ENCODE assay signal across 9 cellular contexts in the genomic region with DNA sequence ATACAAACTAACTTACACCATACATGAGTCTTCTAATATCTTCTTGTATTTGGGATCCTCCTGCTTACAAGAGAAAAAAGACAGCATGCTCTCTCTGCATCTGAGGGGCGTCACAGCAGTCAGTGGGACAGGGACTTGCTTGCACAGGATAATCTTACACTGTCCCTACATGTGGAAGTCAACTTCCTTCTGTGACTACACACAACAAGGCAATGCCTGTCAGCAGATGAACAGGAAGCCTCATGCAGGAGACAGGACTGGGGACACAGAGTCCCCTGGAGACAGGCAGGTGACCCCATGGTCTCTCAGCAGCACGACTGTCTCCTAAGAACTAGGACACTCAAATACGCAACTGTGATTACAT. TPM values are rescaled to one million over a fixed set of nuclear protein-coding genes. Genes with fewer than 3 reads are reported as not detected.
A peak's percentile ranks its signal among the peaks of the same experiment; 100 is the strongest.
DNase-seq lines count a peak whose midpoint lies in the region; ATAC-seq and TF ChIP-seq lines count a peak whose summit lies in the region.
"Had no signal": no experiment of that assay in that cellular context is flagged by ENCODE, and none has a peak within 500 bp of the region (broad histone marks: within the 10 kb centered on the region; RNA-seq: fewer than 3 reads in every experiment).

No MANE protein-coding gene starts in this region.

- H3K9me3 Mint-ChIP-seq in activated T-cell treated with anti-CD3 and anti-CD28 coated beads, Interleukin-2, amount 50 U/mL, for 72 hours = no peaks in the 10 kb centered on the region
- peaks cover 0 to 7% (median 4%) of the 10 kb centered on the region in 5 experiments for H3K9me3 Mint-ChIP-seq in brain

- no peaks in the 10 kb centered on the region for H3K9me3 ChIP-seq in lower lobe of right lung
- no peaks in the 10 kb centered on the region for H3K9me3 ChIP-seq in tibial nerve

- ATAC-seq in activated T-cell treated with anti-CD3 and anti-CD28 coated beads, Interleukin-2, amount 50 U/mL, for 72 hours (replicated peaks in 1 of 2) = no peak
- ATAC-seq in lower lobe of right lung (peak; percentile 7 to 59), GM21423 (IDR thresholded peaks at IDR 0.05; ENCODE audit: unreplicated experiment) (no peak)

- no peaks in the 10 kb centered on the region for H3K27me3 Mint-ChIP-seq in activated T-cell treated with anti-CD3 and anti-CD28 coated beads, Interleukin-2, amount 50 U/mL, for 72 hours (ENCODE audit: low read depth)
- H3K27me3 Mint-ChIP-seq in brain = no peaks in the 10 kb centered on the region

- H3K27me3 ChIP-seq in lower lobe of right lung (ENCODE audit: low read depth) = no peaks in the 10 kb centered on the region
- no peaks in the 10 kb centered on the region for H3K27me3 ChIP-seq in tibial nerve

- DNase-seq in activated T-cell treated with anti-CD3 and anti-CD28 coated beads, Interleukin-2, amount 50 U/mL, for 72 hours = no peak
- DNase-seq in activated T-cell treated with anti-CD3 and anti-CD28 coated beads, Interleukin-2, amount 50 U/mL, for 1 hour = no peak
- DNase-seq in lower lobe of right lung (no peak), tibial nerve (ENCODE audit: low spot score in 2 of 2) (no peak), UCSD-AML1 (lab: John Stamatoyannopoulos, UW; ENCODE audit: unreplicated experiment) (no peak), retina (no peak)
- DNase-seq: stimulated activated naive CD4-positive, alpha-beta T cell had no signal

- 25 to 46% methylated on average over 3 of the region's 3 CpGs for WGBS in tibial nerve, 2 donors

- peak overlapping the region; percentile 32 for H3K4me3 ChIP-seq in lower lobe of right lung
- H3K4me3 ChIP-seq in tibial nerve = peak overlapping the region in 1 of 4 donors; percentile 35

- TF ChIP-seq CTCF in brain (conservative IDR thresholded peaks at IDR 0.05) (no peak), lower lobe of right lung (IDR thresholded peaks at IDR 0.05) (no peak), tibial nerve (IDR thresholded peaks at IDR 0.05) (no peak)

- H3K4me1 Mint-ChIP-seq in activated T-cell treated with anti-CD3 and anti-CD28 coated beads, Interleukin-2, amount 50 U/mL, for 72 hours (ENCODE audit: low read depth) = peaks cover 66% of the 10 kb centered on the region
- peaks cover 81% of the 10 kb centered on the region for H3K4me1 Mint-ChIP-seq in brain

- H3K36me3 ChIP-seq in lower lobe of right lung (no peaks in the 10 kb centered on the region), tibial nerve (peaks cover 0 to 5% (median 0%) of the 10 kb centered on the region in 3 donors)

- peak overlapping the region; percentile 73 to 79 for H3K4me3 Mint-ChIP-seq in activated T-cell treated with anti-CD3 and anti-CD28 coated beads, Interleukin-2, amount 50 U/mL, for 72 hours
- peak overlapping the region in 4 of 5 experiments; percentile 50 to 77 (median 60) for H3K4me3 Mint-ChIP-seq in brain

- intact Hi-C loops in lower lobe of right lung (cut with DNase I) = no loop called here

- H3K27ac Mint-ChIP-seq in activated T-cell treated with anti-CD3 and anti-CD28 coated beads, Interleukin-2, amount 50 U/mL, for 72 hours = peak overlapping the region; percentile 49
- H3K27ac Mint-ChIP-seq in brain = peak overlapping the region in 4 of 5 experiments; percentile 31 to 96 (median 78)

- TF ChIP-seq POLR2A in tibial nerve (IDR thresholded peaks at IDR 0.05) = no peak

- TF ChIP-seq EP300 in tibial nerve (IDR thresholded peaks at IDR 0.05) = no peak

- H3K36me3 Mint-ChIP-seq in activated T-cell treated with anti-CD3 and anti-CD28 coated beads, Interleukin-2, amount 50 U/mL, for 72 hours (ENCODE audit: insufficient read depth in 2 of 2) = no peaks in the 10 kb centered on the region
- H3K36me3 Mint-ChIP-seq in brain = peaks cover 23% of the 10 kb centered on the region

- H3K27ac ChIP-seq in lower lobe of right lung (peak overlapping the region; percentile 80), tibial nerve (peak overlapping the region in 3 of 4 donors; percentile 36 to 56 (median 53))

- H3K4me1 ChIP-seq in lower lobe of right lung = peaks cover 70% of the 10 kb centered on the region
- peaks cover 0 to 71% (median 48%) of the 10 kb centered on the region in 4 donors for H3K4me1 ChIP-seq in tibial nerve

RNA-seq across cellular contexts. Expression of gene PACSIN2, which starts 54.8 kb away (rescaled TPM):
- 10 to 100 TPM; 28.8 to 31.3 TPM for total RNA-seq in activated T-cell treated with anti-CD3 and anti-CD28 coated beads, Interleukin-2, amount 50 U/mL, for 72 hours
- 87.7 TPM for polyA plus RNA-seq in brain (ENCODE audit: insufficient read depth, low read depth, low replicate concordance)
- total RNA-seq in lower lobe of right lung (104 TPM), tibial nerve (10 to 100 TPM; 45.9 to 78.2 (median 59.0) TPM)

Comparison
In these comparisons a context has a peak if more than half of its experiments do, and no peak if none do; other contexts are left out.
1. ATAC-seq: peak in lower lobe of right lung (2 of 2); none in activated T-cell treated with anti-CD3 and anti-CD28 coated beads, Interleukin-2, amount 50 U/mL, for 72 hours (0 of 2) and GM21423 (single experiment).